In genomic region chr6:111171577-111172400, GRCh38 we compare ENCODE assay signal across 16 cellular contexts.
DNase-seq lines count a peak whose midpoint lies in the region; ATAC-seq and TF ChIP-seq lines count a peak whose summit lies in the region.
"Had no signal": no experiment of that assay in that cellular context is flagged by ENCODE, and none has a peak within 500 bp of the region (broad histone marks: within the 10 kb centered on the region; RNA-seq: fewer than 3 reads in every experiment).

No MANE protein-coding gene starts in this region.

- H2AFZ ChIP-seq in neural progenitor cell (replicated peaks): no peak overlapping the region
- H2AFZ ChIP-seq: parathyroid adenoma had no signal

- no peak overlapping the region for H3K27ac ChIP-seq in neural progenitor cell
- H3K27ac ChIP-seq in CD8-positive, alpha-beta T cell (ENCODE audit: low read depth, low read length): no peak overlapping the region
- H3K27ac ChIP-seq: BLaER1 treated with 17β-estradiol and CSF1 and Interleukin-3, amounts not matched to agents 10 nM and 100 nM; esophagus squamous epithelium; KMS-11; parathyroid adenoma had no signal

- no peak overlapping the region for H3K4me3 Mint-ChIP-seq in activated T-helper 17 cell treated with anti-CD3 and anti-CD28 coated beads, Interleukin-2, amount 50 U/mL, for 72 hours
- H3K4me3 Mint-ChIP-seq in neural progenitor cell: no peak overlapping the region
- no peak overlapping the region for H3K4me3 Mint-ChIP-seq in CD8-positive, alpha-beta T cell
- H3K4me3 Mint-ChIP-seq: stimulated activated effector memory CD8-positive, alpha-beta T cell treated with anti-CD3 and anti-CD28 coated beads, Interleukin-12 subunit alpha, Interleukin-12 subunit beta, amount 100 ng/mL, for 72 hours had no signal

- intact Hi-C loops in CD8-positive, alpha-beta T cell (cut with DNase I, micrococcal nuclease): loop anchor here in 1 of 2 experiments (5.0 kb wide), 1 partner anchor 84 kb away; the partner anchor contains the start of gene SLC16A10

- H3K4me1 Mint-ChIP-seq in activated T-helper 17 cell treated with anti-CD3 and anti-CD28 coated beads, Interleukin-2, amount 50 U/mL, for 72 hours: peaks cover 5% of the 10 kb centered on the region
- H3K4me1 Mint-ChIP-seq in neural progenitor cell: no peaks in the 10 kb centered on the region
- peaks cover 25% of the 10 kb centered on the region for H3K4me1 Mint-ChIP-seq in CD8-positive, alpha-beta T cell (ENCODE audit: low read depth)
- H3K4me1 Mint-ChIP-seq: stimulated activated effector memory CD8-positive, alpha-beta T cell treated with anti-CD3 and anti-CD28 coated beads, Interleukin-12 subunit alpha, Interleukin-12 subunit beta, amount 100 ng/mL, for 72 hours had no signal

- H3K9ac ChIP-seq in neural progenitor cell: no peak overlapping the region
- H3K9ac ChIP-seq: BLaER1 treated with 17β-estradiol and CSF1 and Interleukin-3, amounts not matched to agents 10 nM and 100 nM; KMS-11; parathyroid adenoma had no signal

- no peak overlapping the region for H3K4me3 ChIP-seq in neural progenitor cell
- H3K4me3 ChIP-seq in CD8-positive, alpha-beta T cell (ENCODE audit: low read depth, low read length): no peak overlapping the region
- H3K4me3 ChIP-seq: BLaER1 treated with 17β-estradiol and CSF1 and Interleukin-3, amounts not matched to agents 10 nM and 100 nM; esophagus squamous epithelium had no signal

- H3K9me3 Mint-ChIP-seq in activated T-helper 17 cell treated with anti-CD3 and anti-CD28 coated beads, Interleukin-2, amount 50 U/mL, for 72 hours: no peaks in the 10 kb centered on the region
- no peaks in the 10 kb centered on the region for H3K9me3 Mint-ChIP-seq in neural progenitor cell
- H3K9me3 Mint-ChIP-seq in CD8-positive, alpha-beta T cell: no peaks in the 10 kb centered on the region
- H3K9me3 Mint-ChIP-seq: stimulated activated effector memory CD8-positive, alpha-beta T cell treated with anti-CD3 and anti-CD28 coated beads, Interleukin-12 subunit alpha, Interleukin-12 subunit beta, amount 100 ng/mL, for 72 hours had no signal

- POLR2A ChIA-PET in CD8-positive, alpha-beta T cell (lab: Charles Lee): no interaction called here

- H4K20me1 ChIP-seq in neural progenitor cell (ENCODE audit: low read depth): no peaks in the 10 kb centered on the region

- H3K4me2 ChIP-seq in neural progenitor cell: no peak overlapping the region
- H3K4me2 ChIP-seq: KMS-11 had no signal

- H3K36me3 ChIP-seq in neural progenitor cell: no peaks in the 10 kb centered on the region
- no peaks in the 10 kb centered on the region for H3K36me3 ChIP-seq in CD8-positive, alpha-beta T cell (ENCODE audit: insufficient read depth, low read length)
- H3K36me3 ChIP-seq: esophagus squamous epithelium had no signal

- no peaks in the 10 kb centered on the region for H3K27me3 ChIP-seq in neural progenitor cell
- no peaks in the 10 kb centered on the region for H3K27me3 ChIP-seq in CD8-positive, alpha-beta T cell (ENCODE audit: insufficient read depth, low read length)
- H3K27me3 ChIP-seq: BLaER1 treated with 17β-estradiol and CSF1 and Interleukin-3, amounts not matched to agents 10 nM and 100 nM; esophagus squamous epithelium had no signal

- no peaks in the 10 kb centered on the region for H3K79me2 ChIP-seq in neural progenitor cell (ENCODE audit: low read depth)
- H3K79me2 ChIP-seq: parathyroid adenoma had no signal

- no peaks in the 10 kb centered on the region for H3K4me1 ChIP-seq in neural progenitor cell
- H3K4me1 ChIP-seq in CD8-positive, alpha-beta T cell (ENCODE audit: insufficient read depth, low read length): peaks cover 23% of the 10 kb centered on the region
- H3K4me1 ChIP-seq: esophagus squamous epithelium, parathyroid adenoma had no signal

- DNase-seq in neural progenitor cell (ENCODE audit: low spot score) (no peak), NCI-H446 treated with DMSO at 0.1 percent for 48 hours (lab: John Stamatoyannopoulos, UW) (no peak)
- no peak for DNase-seq in CD8-positive, alpha-beta T cell
- DNase-seq in activated CD4-positive, alpha-beta T cell treated with anti-CD3 and anti-CD28 coated beads for 1 hour: no peak
- DNase-seq: activated CD4-positive, alpha-beta T cell treated with anti-CD3 and anti-CD28 coated beads, Interleukin-2, amount 50 U/mL, for 1 hour; activated naive CD4-positive, alpha-beta T cell; esophagus squamous epithelium; NCI-H2107 had no signal

- H3K27me3 Mint-ChIP-seq in activated T-helper 17 cell treated with anti-CD3 and anti-CD28 coated beads, Interleukin-2, amount 50 U/mL, for 72 hours: no peaks in the 10 kb centered on the region
- no peaks in the 10 kb centered on the region for H3K27me3 Mint-ChIP-seq in neural progenitor cell (ENCODE audit: insufficient read depth, low read depth)
- H3K27me3 Mint-ChIP-seq in CD8-positive, alpha-beta T cell (ENCODE audit: low read depth): no peaks in the 10 kb centered on the region

- no peaks in the 10 kb centered on the region for H3F3A ChIP-seq in neural progenitor cell (ENCODE audit: low read depth)

- H3K9me3 ChIP-seq in neural progenitor cell (ENCODE audit: low read depth): no peaks in the 10 kb centered on the region
- H3K9me3 ChIP-seq in CD8-positive, alpha-beta T cell (ENCODE audit: low read length): no peaks in the 10 kb centered on the region
- H3K9me3 ChIP-seq: esophagus squamous epithelium had no signal

- TF ChIP-seq CTCF in neural progenitor cell (IDR thresholded peaks at IDR 0.05): no peak
- no peak for TF ChIP-seq CTCF in CD8-positive, alpha-beta T cell (IDR thresholded peaks at IDR 0.05)

- peak; percentile 77 for ATAC-seq in GM18505 (IDR thresholded peaks at IDR 0.05; ENCODE audit: unreplicated experiment)
- peak; percentile 65 for ATAC-seq in GM19438 (IDR thresholded peaks at IDR 0.05; ENCODE audit: low read depth, unreplicated experiment)
- ATAC-seq in HG02938 (IDR thresholded peaks at IDR 0.05; ENCODE audit: unreplicated experiment): peak; percentile 63
- peak; percentile 44 for ATAC-seq in activated T-helper 17 cell treated with anti-CD3 and anti-CD28 coated beads, Interleukin-2, amount 50 U/mL, for 72 hours (replicated peaks)
- ATAC-seq in CD8-positive, alpha-beta T cell: no peak
- ATAC-seq: stimulated activated effector memory CD8-positive, alpha-beta T cell treated with anti-CD3 and anti-CD28 coated beads, Interleukin-12 subunit alpha, Interleukin-12 subunit beta, amount 100 ng/mL, for 72 hours had no signal

- CTCF ChIA-PET in CD8-positive, alpha-beta T cell (lab: Charles Lee): interaction anchor here (1.7 kb wide), 1 partner anchor 39 kb away, joined by 9 read pairs; no protein-coding TSS in a partner anchor

- no peak overlapping the region for H3K27ac Mint-ChIP-seq in activated T-helper 17 cell treated with anti-CD3 and anti-CD28 coated beads, Interleukin-2, amount 50 U/mL, for 72 hours
- no peak overlapping the region for H3K27ac Mint-ChIP-seq in neural progenitor cell
- H3K27ac Mint-ChIP-seq in CD8-positive, alpha-beta T cell: no peak overlapping the region
- H3K27ac Mint-ChIP-seq: stimulated activated effector memory CD8-positive, alpha-beta T cell treated with anti-CD3 and anti-CD28 coated beads, Interleukin-12 subunit alpha, Interleukin-12 subunit beta, amount 100 ng/mL, for 72 hours had no signal

- TF ChIP-seq POLR2A in GM18505 (IDR thresholded peaks at IDR 0.05; ENCODE audit: borderline replicate concordance, extremely low read depth, insufficient read depth, insufficient read length): no peak

- no peaks in the 10 kb centered on the region for H3K36me3 Mint-ChIP-seq in activated T-helper 17 cell treated with anti-CD3 and anti-CD28 coated beads, Interleukin-2, amount 50 U/mL, for 72 hours (ENCODE audit: low read depth)
- H3K36me3 Mint-ChIP-seq in neural progenitor cell: no peaks in the 10 kb centered on the region
- H3K36me3 Mint-ChIP-seq in CD8-positive, alpha-beta T cell: peaks cover 2% of the 10 kb centered on the region
- H3K36me3 Mint-ChIP-seq: stimulated activated effector memory CD8-positive, alpha-beta T cell treated with anti-CD3 and anti-CD28 coated beads, Interleukin-12 subunit alpha, Interleukin-12 subunit beta, amount 100 ng/mL, for 72 hours had no signal
